3 cellular contexts compared by ENCODE assay signal in genomic region chr2:28772351-28772750, GRCh38.
TF ChIP-seq lines count a peak whose summit lies in the region.

No MANE protein-coding gene starts in this region.

TF ChIP-seq in SK-N-SH treated with all-trans-retinoic acid at 6 μM for 48 hours, 23 proteins besides CTCF, POLR2A, EP300 and RAD21:
- TF ChIP-seq ZNF565 (CRISPR knock-in tag; conservative IDR thresholded peaks at IDR 0.05; ENCODE audit: low read depth) (no peak), ZNF70 (CRISPR knock-in tag; IDR thresholded peaks at IDR 0.05) (peak; percentile 81), TCF4 (CRISPR knock-in tag; IDR thresholded peaks at IDR 0.05; ENCODE audit: borderline replicate concordance) (no peak), ZC3H10 (CRISPR knock-in tag; IDR thresholded peaks at IDR 0.05) (no peak), TSHZ2 (CRISPR knock-in tag; IDR thresholded peaks at IDR 0.05) (no peak), RARB (CRISPR knock-in tag; IDR thresholded peaks at IDR 0.05) (no peak)
TF ChIP-seq in SK-N-SH treated with all-trans-retinoic acid at 6 μM for 48 hours: peak in this region for 1.

TF ChIP-seq in SK-N-SH, 30 proteins besides CTCF, POLR2A, EP300 and RAD21:
- TF ChIP-seq USF1 (IDR thresholded peaks at IDR 0.05; ENCODE audit: borderline replicate concordance, low read depth) (no peak), RCOR1 (IDR thresholded peaks at IDR 0.05; ENCODE audit: low read length) (no peak), NRF1 (IDR thresholded peaks at IDR 0.05; ENCODE audit: low read depth, low read length) (no peak), NFIC (IDR thresholded peaks at IDR 0.05; ENCODE audit: borderline replicate concordance) (no peak), EZH2phosphoT487 (IDR thresholded peaks at IDR 0.05; ENCODE audit: borderline replicate concordance, low read depth) (no peak), USF2 (IDR thresholded peaks at IDR 0.05; ENCODE audit: borderline replicate concordance, low read depth, low read length) (no peak), MEF2A (IDR thresholded peaks at IDR 0.05; ENCODE audit: borderline replicate concordance, low read depth) (no peak), FOSL2 (IDR thresholded peaks at IDR 0.05; ENCODE audit: borderline replicate concordance, low read depth) (no peak), POLR2AphosphoS5 (IDR thresholded peaks at IDR 0.05; ENCODE audit: low read depth, low read length) (no peak), PBX3 (IDR thresholded peaks at IDR 0.05) (no peak)
TF ChIP-seq in SK-N-SH: peak in this region for 0.

TF ChIP-seq in IMR-90, 13 proteins besides CTCF, POLR2A, EP300 and RAD21:
- TF ChIP-seq USF2 (IDR thresholded peaks at IDR 0.05; ENCODE audit: low read depth, low read length) (no peak), MAFK (IDR thresholded peaks at IDR 0.05; ENCODE audit: low read depth, low read length) (no peak), FOS (IDR thresholded peaks at IDR 0.05; ENCODE audit: low read depth, low read length) (no peak), CEBPB (IDR thresholded peaks at IDR 0.05; ENCODE audit: low read depth, low read length) (no peak), CHD1 (IDR thresholded peaks at IDR 0.05; ENCODE audit: low read depth, low read length) (no peak)
TF ChIP-seq in IMR-90: peak in this region for 0.
